In the genomic region with DNA sequence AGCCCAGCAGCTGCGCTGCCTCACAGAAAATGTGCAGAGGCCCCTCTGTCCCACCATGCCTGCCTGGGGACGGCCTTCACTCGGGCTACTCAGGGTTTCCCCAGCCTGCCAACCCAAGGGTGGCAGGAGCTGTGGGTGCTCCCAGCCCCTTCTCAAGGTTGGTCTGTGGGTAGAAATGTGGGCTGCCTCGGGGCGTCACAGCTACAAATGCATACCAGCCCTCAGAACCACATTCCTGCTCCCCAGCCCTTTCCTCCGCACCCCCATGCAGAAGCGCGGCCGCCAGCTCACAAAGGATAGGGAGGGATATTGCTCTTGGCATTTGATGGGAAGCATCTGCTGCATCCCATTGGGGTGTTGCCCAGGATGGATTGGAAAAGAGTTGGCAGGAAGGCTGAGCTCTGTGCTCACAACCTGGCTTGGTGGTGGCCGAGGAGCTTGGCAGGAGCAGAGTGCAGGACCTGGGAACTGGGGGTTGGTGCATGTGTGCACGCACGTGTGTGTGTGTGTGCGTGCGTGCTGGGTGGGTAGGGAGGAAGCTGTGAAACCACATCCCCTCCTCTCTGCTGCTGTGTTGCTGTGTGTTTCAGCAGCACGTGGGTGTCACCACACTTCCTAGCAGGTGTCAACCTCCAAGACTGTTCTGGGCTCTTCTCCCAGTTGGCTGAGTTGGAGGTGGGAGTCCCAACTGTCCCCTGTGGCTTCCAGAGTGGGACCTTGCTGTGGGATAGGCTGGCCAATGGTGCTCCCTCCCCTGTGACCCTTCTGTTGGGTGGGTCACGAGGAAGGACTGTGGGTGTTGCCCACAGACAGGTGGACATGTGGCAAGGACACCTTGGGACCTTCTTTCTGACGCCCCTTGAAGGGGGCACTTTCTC, we compare ENCODE assay signal across 8 cellular contexts.
DNase-seq lines count a peak whose midpoint lies in the region; ATAC-seq and TF ChIP-seq lines count a peak whose summit lies in the region.

No MANE protein-coding gene starts in this region.

- peaks cover 81% of the 10 kb centered on the region for H4K20me1 ChIP-seq in SK-N-SH (ENCODE audit: insufficient read depth)

- H3K4ac ChIP-seq in trophoblast cell (ENCODE audit: low read depth, low read length) = no peak overlapping the region

- no peak overlapping the region for H3K23ac ChIP-seq in trophoblast cell (ENCODE audit: low read length)

- H3K79me1 ChIP-seq in trophoblast cell (ENCODE audit: low read length) = peaks cover 10% of the 10 kb centered on the region

- H3K9me3 Mint-ChIP-seq in activated CD8-positive, alpha-beta T cell treated with anti-CD3 and anti-CD28 coated beads for 36 hours = no peaks in the 10 kb centered on the region

- WGBS in SK-N-SH (ENCODE audit: low lambda C conversion rate) = 91% methylated on average over 15 of the region's 17 CpGs
- no CpG with 5 or more reads among the region's 17 CpGs for WGBS in trophoblast cell (ENCODE audit: extremely low coverage, insufficient coverage, insufficient read length)

- no peaks in the 10 kb centered on the region for H3K27me3 Mint-ChIP-seq in activated CD8-positive, alpha-beta T cell treated with anti-CD3 and anti-CD28 coated beads for 36 hours

- CTCF ChIA-PET in SK-N-SH (lab: Yijun Ruan, JAX) = interaction anchor here (1.3 to 29.4 kb wide), 5 partner anchors 9 to 53 kb away, joined by 5 to 566 read pairs (median 11); no protein-coding TSS in a partner anchor
- CTCF ChIA-PET in activated CD8-positive, alpha-beta T cell treated with anti-CD3 and anti-CD28 coated beads for 36 hours (lab: Charles Lee) = interaction anchor here (0.6 to 3.9 kb wide), 13 partner anchors 9 to 568 kb away, joined by 3 to 38 read pairs (median 6); no protein-coding TSS in a partner anchor

- no peak overlapping the region for H2AK5ac ChIP-seq in trophoblast cell (ENCODE audit: low read length)

- no peak overlapping the region for H4K91ac ChIP-seq in trophoblast cell (ENCODE audit: low read depth, low read length)

- TF ChIP-seq CTCF in SK-N-SH (IDR thresholded peaks at IDR 0.05) = no peak
- no peak for TF ChIP-seq CTCF in activated CD8-positive, alpha-beta T cell treated with anti-CD3 and anti-CD28 coated beads for 36 hours (IDR thresholded peaks at IDR 0.05)

- H3K36me3 ChIP-seq in SK-N-SH (replicated peaks in 1 of 2; ENCODE audit: control insufficient read depth in 1 of 2, insufficient read depth in 2 of 2, low read length in 1 of 2) (peaks cover 0 to 5% of the 10 kb centered on the region in 2 experiments), trophoblast cell (ENCODE audit: control insufficient read depth in 1 of 2, insufficient read depth in 2 of 2, low read length in 2 of 2) (no peaks in the 10 kb centered on the region)

- H3K4me3 Mint-ChIP-seq in activated CD8-positive, alpha-beta T cell treated with anti-CD3 and anti-CD28 coated beads for 36 hours = peak overlapping the region; percentile 77

- peaks cover 38% of the 10 kb centered on the region for H3K36me3 Mint-ChIP-seq in activated CD8-positive, alpha-beta T cell treated with anti-CD3 and anti-CD28 coated beads for 36 hours (ENCODE audit: low read depth)

- H3K9me3 ChIP-seq in SK-N-SH (no peaks in the 10 kb centered on the region), trophoblast cell (ENCODE audit: insufficient read depth, low read depth, low read length) (peaks cover 1% of the 10 kb centered on the region)

- no peak overlapping the region for H3K4me2 ChIP-seq in SK-N-SH
- H3K4me2 ChIP-seq in trophoblast cell (ENCODE audit: low read length) = no peak overlapping the region

- H3K4me3 ChIP-seq in SK-N-SH (ENCODE audit: low read depth in 2 of 2, low read length in 1 of 2) = no peak overlapping the region
- H3K4me3 ChIP-seq in trophoblast cell (ENCODE audit: low read depth, low read length) = peak overlapping the region; percentile 21

- H3K18ac ChIP-seq in trophoblast cell (ENCODE audit: low read length) = no peak overlapping the region

- no peak overlapping the region for H4K8ac ChIP-seq in trophoblast cell (ENCODE audit: low read depth, low read length)

- H3K27me3 ChIP-seq in SK-N-SH (ENCODE audit: insufficient read depth) (no peaks in the 10 kb centered on the region), trophoblast cell (ENCODE audit: insufficient read depth, low read length) (no peaks in the 10 kb centered on the region)

- no peak for ATAC-seq in SK-N-SH treated with all-trans-retinoic acid at 6 μM for 48 hours
- peak; percentile 50 for ATAC-seq in activated CD8-positive, alpha-beta T cell treated with anti-CD3 and anti-CD28 coated beads for 36 hours
- peak; percentile 64 for ATAC-seq in esophagus mucosa

- intact Hi-C loops in activated CD8-positive, alpha-beta T cell treated with anti-CD3 and anti-CD28 coated beads for 36 hours (cut with micrococcal nuclease) = no loop called here

- H3K27ac Mint-ChIP-seq in activated CD8-positive, alpha-beta T cell treated with anti-CD3 and anti-CD28 coated beads for 36 hours = peak overlapping the region; percentile 94

- no peak overlapping the region for H2AFZ ChIP-seq in SK-N-SH (ENCODE audit: low read depth)
- H2AFZ ChIP-seq in trophoblast cell (ENCODE audit: insufficient read depth, low read length, poor library complexity) = no peak overlapping the region

- peaks cover 20% of the 10 kb centered on the region for H3F3A ChIP-seq in SK-N-SH (replicated peaks; ENCODE audit: insufficient read depth)

- H2BK12ac ChIP-seq in trophoblast cell (ENCODE audit: low read length) = no peak overlapping the region

- no peak overlapping the region for H4K12ac ChIP-seq in trophoblast cell (ENCODE audit: low read depth, low read length)

- no peaks in the 10 kb centered on the region for H3K9me2 ChIP-seq in SK-N-SH

- DNase-seq in SK-N-SH (no peak), HT-29 (ENCODE audit: low spot score) (peak; percentile 24), trophoblast cell (no peak), DMS53 (lab: John Stamatoyannopoulos, UW) (no peak), NCI-H2171 treated with DMSO at 0.1 percent for 48 hours (lab: John Stamatoyannopoulos, UW) (no peak)
- DNase-seq in activated CD8-positive, alpha-beta T cell treated with anti-CD3 and anti-CD28 coated beads for 36 hours = peak; percentile 93

- no peak overlapping the region for H2BK120ac ChIP-seq in trophoblast cell (ENCODE audit: insufficient read depth, low read length, poor library complexity)

- peaks cover 21 to 49% of the 10 kb centered on the region in 2 experiments for H3K4me1 ChIP-seq in SK-N-SH (ENCODE audit: control insufficient read depth in 1 of 2, insufficient read depth in 2 of 2, low read depth in 1 of 2, low read length in 1 of 2)
- H3K4me1 ChIP-seq in trophoblast cell (ENCODE audit: control insufficient read depth in 1 of 2, insufficient read depth in 2 of 2, low read length in 2 of 2) = peaks cover 28 to 30% of the 10 kb centered on the region in 2 experiments

- H3K9ac ChIP-seq in SK-N-SH (no peak overlapping the region), trophoblast cell (ENCODE audit: low read length) (no peak overlapping the region)

- peaks cover 91% of the 10 kb centered on the region for H3K79me2 ChIP-seq in SK-N-SH (ENCODE audit: insufficient read depth)
- H3K79me2 ChIP-seq in trophoblast cell (ENCODE audit: control insufficient read depth, insufficient read depth, low read length, poor library complexity) = peaks cover 2% of the 10 kb centered on the region

- H3K14ac ChIP-seq in trophoblast cell (ENCODE audit: low read length) = no peak overlapping the region

- TF ChIP-seq EP300 in SK-N-SH (IDR thresholded peaks at IDR 0.05; ENCODE audit: borderline replicate concordance in 1 of 2, low read depth in 1 of 2, low read length in 1 of 2) = no peak

- TF ChIP-seq RAD21 in SK-N-SH (IDR thresholded peaks at IDR 0.05; ENCODE audit: low read length) = no peak

- no peak overlapping the region for H2BK5ac ChIP-seq in trophoblast cell (ENCODE audit: low read depth, low read length, poor library complexity)

- H3K27ac ChIP-seq in SK-N-SH (ENCODE audit: low read depth in 2 of 2, low read length in 1 of 2) = peak overlapping the region in 1 of 2 experiments; percentile 5; a peak in 1 of 4 replicates
- no peak overlapping the region for H3K27ac ChIP-seq in trophoblast cell (ENCODE audit: low read depth, low read length)

- H3K4me1 Mint-ChIP-seq in activated CD8-positive, alpha-beta T cell treated with anti-CD3 and anti-CD28 coated beads for 36 hours (ENCODE audit: low read depth) = peaks cover 90% of the 10 kb centered on the region

- POLR2A ChIA-PET in SK-N-SH (lab: Yijun Ruan, JAX) = interaction anchor here (1.3 to 1.7 kb wide), 2 partner anchors 9 to 12 kb away, joined by 5 read pairs; no protein-coding TSS in a partner anchor
- POLR2A ChIA-PET in activated CD8-positive, alpha-beta T cell treated with anti-CD3 and anti-CD28 coated beads for 36 hours (lab: Charles Lee) = interaction anchor here (0.7 to 6.1 kb wide), 19 partner anchors 8 to 121 kb away, joined by 3 to 96 read pairs (median 9); no protein-coding TSS in a partner anchor

TF ChIP-seq in SK-N-SH, 30 proteins besides CTCF, POLR2A, EP300 and RAD21:
- TF ChIP-seq FOSL2 (IDR thresholded peaks at IDR 0.05; ENCODE audit: borderline replicate concordance, low read depth) (no peak), FOXJ3 (CRISPR knock-in tag; IDR thresholded peaks at IDR 0.05) (no peak), PBX3 (IDR thresholded peaks at IDR 0.05) (peak; percentile 25; the same call in 1 of the 2 replicates)

TF ChIP-seq in SK-N-SH treated with all-trans-retinoic acid at 6 μM for 48 hours, 23 proteins besides CTCF, POLR2A, EP300 and RAD21:
- TF ChIP-seq PPARA (CRISPR knock-in tag; IDR thresholded peaks at IDR 0.05; ENCODE audit: borderline replicate concordance) (no peak), ZC3H10 (CRISPR knock-in tag; IDR thresholded peaks at IDR 0.05) (no peak), OSR1 (CRISPR knock-in tag; IDR thresholded peaks at IDR 0.05) (no peak), ZFP3 (CRISPR knock-in tag; IDR thresholded peaks at IDR 0.05) (no peak), RARB (CRISPR knock-in tag; IDR thresholded peaks at IDR 0.05) (no peak), BACH2 (CRISPR knock-in tag; IDR thresholded peaks at IDR 0.05; ENCODE audit: borderline replicate concordance) (no peak), GLIS3 (CRISPR knock-in tag; IDR thresholded peaks at IDR 0.05) (no peak), CREB5 (CRISPR knock-in tag; IDR thresholded peaks at IDR 0.05; ENCODE audit: low read depth) (no peak), CSDC2 (CRISPR knock-in tag; IDR thresholded peaks at IDR 0.05) (no peak), ZNF8 (CRISPR knock-in tag; IDR thresholded peaks at IDR 0.05) (no peak), ZNF70 (CRISPR knock-in tag; IDR thresholded peaks at IDR 0.05) (no peak)

Comparison
In these comparisons a context has a peak if more than half of its experiments do, and no peak if none do; other contexts are left out.
1. DNase-seq: peak in HT-29 (single experiment) and activated CD8-positive, alpha-beta T cell treated with anti-CD3 and anti-CD28 coated beads for 36 hours (single experiment); none in SK-N-SH (single experiment), trophoblast cell (0 of 2), DMS53 (single experiment) and NCI-H2171 treated with DMSO at 0.1 percent for 48 hours (single experiment).